In the genomic region with DNA sequence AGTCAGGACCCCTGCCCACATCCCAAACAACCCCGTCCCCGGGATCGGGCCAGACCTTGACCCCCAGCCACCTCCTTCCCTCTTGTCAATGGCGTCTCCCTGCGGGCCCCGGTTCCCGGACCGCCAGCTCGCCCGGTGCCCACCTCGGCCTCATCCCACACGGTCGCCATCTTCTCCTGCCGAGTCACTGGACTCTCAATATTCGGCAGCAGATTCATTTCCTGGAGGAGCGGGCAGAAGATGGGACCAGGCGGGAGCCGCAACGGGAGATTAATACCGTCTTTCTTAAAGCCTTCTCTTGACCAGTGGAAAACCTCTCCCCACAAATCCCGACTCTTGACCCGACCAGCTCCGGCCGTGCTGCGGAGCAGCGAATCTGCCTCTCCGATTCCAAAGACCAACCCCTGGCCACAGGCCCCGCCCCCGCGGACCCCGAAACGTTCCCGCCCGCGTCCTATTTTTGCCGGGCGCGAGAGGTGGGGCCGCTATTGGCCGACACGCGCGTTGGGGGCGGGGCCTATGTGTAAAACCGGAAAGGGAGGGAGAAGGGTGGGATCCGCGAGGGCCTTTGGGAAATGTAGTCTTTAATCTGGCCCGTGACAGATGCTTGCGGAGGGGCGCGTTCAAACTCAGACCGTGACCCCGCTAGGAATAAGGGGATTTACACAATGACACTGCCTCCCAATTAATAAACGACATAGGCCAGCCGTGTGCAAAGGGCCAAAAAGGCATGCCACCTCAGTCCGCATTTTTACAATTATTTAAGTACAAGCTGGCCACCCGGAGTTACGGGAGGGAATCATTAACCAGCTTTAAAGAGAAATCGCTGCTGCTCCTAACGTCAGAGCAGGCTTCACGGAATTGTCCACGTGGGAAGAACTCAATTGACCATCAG, we compare ENCODE assay signal across 1 cellular context.
TF ChIP-seq lines count a peak whose summit lies in the region.

A gene (minus strand): TSS at position 378 of the 895 bp plus-strand sequence. CDS start 160 bp downstream, at position 218.

TF ChIP-seq in K562, 482 proteins besides CTCF, POLR2A, EP300 and RAD21 (continued from another document and continues in another):
- TF ChIP-seq, protein P1, sequence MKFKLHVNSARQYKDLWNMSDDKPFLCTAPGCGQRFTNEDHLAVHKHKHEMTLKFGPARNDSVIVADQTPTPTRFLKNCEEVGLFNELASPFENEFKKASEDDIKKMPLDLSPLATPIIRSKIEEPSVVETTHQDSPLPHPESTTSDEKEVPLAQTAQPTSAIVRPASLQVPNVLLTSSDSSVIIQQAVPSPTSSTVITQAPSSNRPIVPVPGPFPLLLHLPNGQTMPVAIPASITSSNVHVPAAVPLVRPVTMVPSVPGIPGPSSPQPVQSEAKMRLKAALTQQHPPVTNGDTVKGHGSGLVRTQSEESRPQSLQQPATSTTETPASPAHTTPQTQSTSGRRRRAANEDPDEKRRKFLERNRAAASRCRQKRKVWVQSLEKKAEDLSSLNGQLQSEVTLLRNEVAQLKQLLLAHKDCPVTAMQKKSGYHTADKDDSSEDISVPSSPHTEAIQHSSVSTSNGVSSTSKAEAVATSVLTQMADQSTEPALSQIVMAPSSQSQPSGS (CRISPR knock-in tag; IDR thresholded peaks at IDR 0.05) = no peak
- TF ChIP-seq, protein P2, sequence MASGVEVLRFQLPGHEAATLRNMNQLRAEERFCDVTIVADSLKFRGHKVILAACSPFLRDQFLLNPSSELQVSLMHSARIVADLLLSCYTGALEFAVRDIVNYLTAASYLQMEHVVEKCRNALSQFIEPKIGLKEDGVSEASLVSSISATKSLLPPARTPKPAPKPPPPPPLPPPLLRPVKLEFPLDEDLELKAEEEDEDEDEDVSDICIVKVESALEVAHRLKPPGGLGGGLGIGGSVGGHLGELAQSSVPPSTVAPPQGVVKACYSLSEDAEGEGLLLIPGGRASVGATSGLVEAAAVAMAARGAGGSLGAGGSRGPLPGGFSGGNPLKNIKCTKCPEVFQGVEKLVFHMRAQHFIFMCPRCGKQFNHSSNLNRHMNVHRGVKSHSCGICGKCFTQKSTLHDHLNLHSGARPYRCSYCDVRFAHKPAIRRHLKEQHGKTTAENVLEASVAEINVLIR (CRISPR knock-in tag; IDR thresholded peaks at IDR 0.05) = 0 out of 2 replicates have a peak, but pooled peaks have one; percentile 13
- TF ChIP-seq NELFE (IDR thresholded peaks at IDR 0.05; ENCODE audit: insufficient read depth, insufficient read length) (no peak), HMG20B (CRISPR knock-in tag; IDR thresholded peaks at IDR 0.05) (no peak), DDX20 (tag; IDR thresholded peaks at IDR 0.05; ENCODE audit: low read depth) (no peak), RHOXF2B (CRISPR knock-in tag; conservative IDR thresholded peaks at IDR 0.05) (0 out of 2 replicates have a peak, but pooled peaks have one; percentile 27), MCM2 (IDR thresholded peaks at IDR 0.05; ENCODE audit: low read depth) (no peak), POLR3A (IDR thresholded peaks at IDR 0.05; ENCODE audit: borderline replicate concordance, extremely low read depth, insufficient read depth, insufficient read length) (no peak), SP1 (CRISPR knock-in tag; IDR thresholded peaks at IDR 0.05) (peak; percentile 98), NCOA1 (IDR thresholded peaks at IDR 0.05; ENCODE audit: low read depth) (no peak), BRCA1 (IDR thresholded peaks at IDR 0.05) (no peak), BRCA1 (CRISPR knock-in tag; IDR thresholded peaks at IDR 0.05) (no peak), SMAD3 (CRISPR knock-in tag; conservative IDR thresholded peaks at IDR 0.05) (no peak), NRF1 (conservative IDR thresholded peaks at IDR 0.05 in 1 of 2, IDR thresholded peaks at IDR 0.05 in 1 of 2) (peak; percentile 66 to 73), ETV6 (IDR thresholded peaks at IDR 0.05; ENCODE audit: borderline replicate concordance in 1 of 2, low read depth in 2 of 2, low read length in 1 of 2) (no peak), ETV6 (CRISPR knock-in tag; IDR thresholded peaks at IDR 0.05; ENCODE audit: borderline replicate concordance) (no peak), SMARCB1 (IDR thresholded peaks at IDR 0.05; ENCODE audit: insufficient read length, low read depth) (no peak), KLF10 (CRISPR knock-in tag; IDR thresholded peaks at IDR 0.05) (peak; percentile 63; the same call in 1 of the 2 replicates), KLF1 (tag; IDR thresholded peaks at IDR 0.05) (0 out of 2 replicates have a peak, but pooled peaks have one; percentile 13), ZNF133 (CRISPR knock-in tag; IDR thresholded peaks at IDR 0.05) (no peak), RFX7 (CRISPR knock-in tag; IDR thresholded peaks at IDR 0.05) (no peak), FOXK1 (CRISPR knock-in tag; IDR thresholded peaks at IDR 0.05; ENCODE audit: borderline replicate concordance) (no peak), CBFB (CRISPR knock-in tag; IDR thresholded peaks at IDR 0.05) (no peak), ZNF431 (CRISPR knock-in tag; IDR thresholded peaks at IDR 0.05) (no peak), PYGO2 (tag; IDR thresholded peaks at IDR 0.05) (no peak), MAFK (IDR thresholded peaks at IDR 0.05; ENCODE audit: low read length) (peak; percentile 59; the same call in 1 of the 2 replicates), LARP7 (IDR thresholded peaks at IDR 0.05) (peak; percentile 94), ZNF408 (CRISPR knock-in tag; IDR thresholded peaks at IDR 0.05; ENCODE audit: low read depth) (no peak), MAFF (IDR thresholded peaks at IDR 0.05; ENCODE audit: low read length) (peak; percentile 64), ILF3 (IDR thresholded peaks at IDR 0.05; ENCODE audit: borderline replicate concordance) (no peak), CBX1 (IDR thresholded peaks at IDR 0.05; ENCODE audit: low read depth) (no peak; the same call in 1 of the 2 replicates), PHF21A (IDR thresholded peaks at IDR 0.05; ENCODE audit: borderline replicate concordance, low read depth) (peak; percentile 57; the same call in 1 of the 2 replicates), ZSCAN32 (CRISPR knock-in tag; IDR thresholded peaks at IDR 0.05) (no peak), SMAD2 (IDR thresholded peaks at IDR 0.05; ENCODE audit: low read depth, low read length) (no peak), HDAC2 (IDR thresholded peaks at IDR 0.05) (peak; percentile 63; the same call in 1 of the 2 replicates), ZNF12 (CRISPR knock-in tag; IDR thresholded peaks at IDR 0.05) (no peak; the same call in none of the 2 replicates), ELF1 (tag; IDR thresholded peaks at IDR 0.05) (peak; percentile 82), NCOA4 (IDR thresholded peaks at IDR 0.05; ENCODE audit: partially characterized antibody) (no peak), ZNF76 (CRISPR knock-in tag; IDR thresholded peaks at IDR 0.05; ENCODE audit: borderline replicate concordance) (no peak), NUFIP1 (IDR thresholded peaks at IDR 0.05; ENCODE audit: partially characterized antibody) (no peak)
- TF ChIP-seq, protein P3, sequence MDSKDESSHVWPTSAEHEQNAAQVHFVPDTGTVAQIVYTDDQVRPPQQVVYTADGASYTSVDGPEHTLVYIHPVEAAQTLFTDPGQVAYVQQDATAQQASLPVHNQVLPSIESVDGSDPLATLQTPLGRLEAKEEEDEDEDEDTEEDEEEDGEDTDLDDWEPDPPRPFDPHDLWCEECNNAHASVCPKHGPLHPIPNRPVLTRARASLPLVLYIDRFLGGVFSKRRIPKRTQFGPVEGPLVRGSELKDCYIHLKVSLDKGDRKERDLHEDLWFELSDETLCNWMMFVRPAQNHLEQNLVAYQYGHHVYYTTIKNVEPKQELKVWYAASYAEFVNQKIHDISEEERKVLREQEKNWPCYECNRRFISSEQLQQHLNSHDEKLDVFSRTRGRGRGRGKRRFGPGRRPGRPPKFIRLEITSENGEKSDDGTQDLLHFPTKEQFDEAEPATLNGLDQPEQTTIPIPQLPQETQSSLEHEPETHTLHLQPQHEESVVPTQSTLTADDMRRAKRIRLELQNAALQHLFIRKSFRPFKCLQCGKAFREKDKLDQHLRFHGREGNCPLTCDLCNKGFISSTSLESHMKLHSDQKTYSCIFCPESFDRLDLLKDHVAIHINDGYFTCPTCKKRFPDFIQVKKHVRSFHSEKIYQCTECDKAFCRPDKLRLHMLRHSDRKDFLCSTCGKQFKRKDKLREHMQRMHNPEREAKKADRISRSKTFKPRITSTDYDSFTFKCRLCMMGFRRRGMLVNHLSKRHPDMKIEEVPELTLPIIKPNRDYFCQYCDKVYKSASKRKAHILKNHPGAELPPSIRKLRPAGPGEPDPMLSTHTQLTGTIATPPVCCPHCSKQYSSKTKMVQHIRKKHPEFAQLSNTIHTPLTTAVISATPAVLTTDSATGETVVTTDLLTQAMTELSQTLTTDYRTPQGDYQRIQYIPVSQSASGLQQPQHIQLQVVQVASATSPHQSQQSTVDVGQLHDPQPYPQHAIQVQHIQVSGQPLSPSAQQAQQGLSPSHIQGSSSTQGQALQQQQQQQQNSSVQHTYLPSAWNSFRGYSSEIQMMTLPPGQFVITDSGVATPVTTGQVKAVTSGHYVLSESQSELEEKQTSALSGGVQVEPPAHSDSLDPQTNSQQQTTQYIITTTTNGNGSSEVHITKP (IDR thresholded peaks at IDR 0.05; ENCODE audit: partially characterized antibody) = peak; percentile 56
- TF ChIP-seq, protein P4, sequence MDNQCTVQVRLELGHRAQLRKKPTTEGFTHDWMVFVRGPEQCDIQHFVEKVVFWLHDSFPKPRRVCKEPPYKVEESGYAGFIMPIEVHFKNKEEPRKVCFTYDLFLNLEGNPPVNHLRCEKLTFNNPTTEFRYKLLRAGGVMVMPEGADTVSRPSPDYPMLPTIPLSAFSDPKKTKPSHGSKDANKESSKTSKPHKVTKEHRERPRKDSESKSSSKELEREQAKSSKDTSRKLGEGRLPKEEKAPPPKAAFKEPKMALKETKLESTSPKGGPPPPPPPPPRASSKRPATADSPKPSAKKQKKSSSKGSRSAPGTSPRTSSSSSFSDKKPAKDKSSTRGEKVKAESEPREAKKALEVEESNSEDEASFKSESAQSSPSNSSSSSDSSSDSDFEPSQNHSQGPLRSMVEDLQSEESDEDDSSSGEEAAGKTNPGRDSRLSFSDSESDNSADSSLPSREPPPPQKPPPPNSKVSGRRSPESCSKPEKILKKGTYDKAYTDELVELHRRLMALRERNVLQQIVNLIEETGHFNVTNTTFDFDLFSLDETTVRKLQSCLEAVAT (IDR thresholded peaks at IDR 0.05) = 0 out of 4 replicates have a peak, but pooled peaks of 1 of the 2 experiments have one; percentile 47
- TF ChIP-seq, protein P5, sequence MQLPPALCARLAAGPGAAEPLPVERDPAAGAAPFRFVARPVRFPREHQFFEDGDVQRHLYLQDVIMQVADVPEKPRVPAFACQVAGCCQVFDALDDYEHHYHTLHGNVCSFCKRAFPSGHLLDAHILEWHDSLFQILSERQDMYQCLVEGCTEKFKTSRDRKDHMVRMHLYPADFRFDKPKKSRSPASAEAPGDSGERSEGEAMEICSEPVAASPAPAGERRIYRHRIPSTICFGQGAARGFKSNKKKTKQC (CRISPR knock-in tag; IDR thresholded peaks at IDR 0.05) = peak; percentile 57; the same call in 1 of the 2 replicates
- TF ChIP-seq, protein P6, sequence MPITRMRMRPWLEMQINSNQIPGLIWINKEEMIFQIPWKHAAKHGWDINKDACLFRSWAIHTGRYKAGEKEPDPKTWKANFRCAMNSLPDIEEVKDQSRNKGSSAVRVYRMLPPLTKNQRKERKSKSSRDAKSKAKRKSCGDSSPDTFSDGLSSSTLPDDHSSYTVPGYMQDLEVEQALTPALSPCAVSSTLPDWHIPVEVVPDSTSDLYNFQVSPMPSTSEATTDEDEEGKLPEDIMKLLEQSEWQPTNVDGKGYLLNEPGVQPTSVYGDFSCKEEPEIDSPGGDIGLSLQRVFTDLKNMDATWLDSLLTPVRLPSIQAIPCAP (CRISPR knock-in tag; IDR thresholded peaks at IDR 0.05; ENCODE audit: borderline replicate concordance) = no peak
- TF ChIP-seq, protein P7, sequence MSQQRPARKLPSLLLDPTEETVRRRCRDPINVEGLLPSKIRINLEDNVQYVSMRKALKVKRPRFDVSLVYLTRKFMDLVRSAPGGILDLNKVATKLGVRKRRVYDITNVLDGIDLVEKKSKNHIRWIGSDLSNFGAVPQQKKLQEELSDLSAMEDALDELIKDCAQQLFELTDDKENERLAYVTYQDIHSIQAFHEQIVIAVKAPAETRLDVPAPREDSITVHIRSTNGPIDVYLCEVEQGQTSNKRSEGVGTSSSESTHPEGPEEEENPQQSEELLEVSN (IDR thresholded peaks at IDR 0.05; ENCODE audit: borderline replicate concordance in 1 of 2, extremely low read depth in 1 of 2, insufficient read depth in 1 of 2, insufficient read length in 1 of 2, low read depth in 1 of 2, low read length in 1 of 2, poor library complexity in 1 of 2, severe bottlenecking in 1 of 2) = peak in 1 of 2 experiments; percentile 85
- TF ChIP-seq, protein P8, sequence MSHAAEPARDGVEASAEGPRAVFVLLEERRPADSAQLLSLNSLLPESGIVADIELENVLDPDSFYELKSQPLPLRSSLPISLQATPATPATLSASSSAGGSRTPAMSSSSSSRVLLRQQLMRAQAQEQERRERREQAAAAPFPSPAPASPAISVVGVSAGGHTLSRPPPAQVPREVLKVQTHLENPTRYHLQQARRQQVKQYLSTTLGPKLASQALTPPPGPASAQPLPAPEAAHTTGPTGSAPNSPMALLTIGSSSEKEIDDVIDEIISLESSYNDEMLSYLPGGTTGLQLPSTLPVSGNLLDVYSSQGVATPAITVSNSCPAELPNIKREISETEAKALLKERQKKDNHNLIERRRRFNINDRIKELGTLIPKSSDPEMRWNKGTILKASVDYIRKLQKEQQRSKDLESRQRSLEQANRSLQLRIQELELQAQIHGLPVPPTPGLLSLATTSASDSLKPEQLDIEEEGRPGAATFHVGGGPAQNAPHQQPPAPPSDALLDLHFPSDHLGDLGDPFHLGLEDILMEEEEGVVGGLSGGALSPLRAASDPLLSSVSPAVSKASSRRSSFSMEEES (CRISPR knock-in tag; IDR thresholded peaks at IDR 0.05) = no peak
- TF ChIP-seq, protein P9, sequence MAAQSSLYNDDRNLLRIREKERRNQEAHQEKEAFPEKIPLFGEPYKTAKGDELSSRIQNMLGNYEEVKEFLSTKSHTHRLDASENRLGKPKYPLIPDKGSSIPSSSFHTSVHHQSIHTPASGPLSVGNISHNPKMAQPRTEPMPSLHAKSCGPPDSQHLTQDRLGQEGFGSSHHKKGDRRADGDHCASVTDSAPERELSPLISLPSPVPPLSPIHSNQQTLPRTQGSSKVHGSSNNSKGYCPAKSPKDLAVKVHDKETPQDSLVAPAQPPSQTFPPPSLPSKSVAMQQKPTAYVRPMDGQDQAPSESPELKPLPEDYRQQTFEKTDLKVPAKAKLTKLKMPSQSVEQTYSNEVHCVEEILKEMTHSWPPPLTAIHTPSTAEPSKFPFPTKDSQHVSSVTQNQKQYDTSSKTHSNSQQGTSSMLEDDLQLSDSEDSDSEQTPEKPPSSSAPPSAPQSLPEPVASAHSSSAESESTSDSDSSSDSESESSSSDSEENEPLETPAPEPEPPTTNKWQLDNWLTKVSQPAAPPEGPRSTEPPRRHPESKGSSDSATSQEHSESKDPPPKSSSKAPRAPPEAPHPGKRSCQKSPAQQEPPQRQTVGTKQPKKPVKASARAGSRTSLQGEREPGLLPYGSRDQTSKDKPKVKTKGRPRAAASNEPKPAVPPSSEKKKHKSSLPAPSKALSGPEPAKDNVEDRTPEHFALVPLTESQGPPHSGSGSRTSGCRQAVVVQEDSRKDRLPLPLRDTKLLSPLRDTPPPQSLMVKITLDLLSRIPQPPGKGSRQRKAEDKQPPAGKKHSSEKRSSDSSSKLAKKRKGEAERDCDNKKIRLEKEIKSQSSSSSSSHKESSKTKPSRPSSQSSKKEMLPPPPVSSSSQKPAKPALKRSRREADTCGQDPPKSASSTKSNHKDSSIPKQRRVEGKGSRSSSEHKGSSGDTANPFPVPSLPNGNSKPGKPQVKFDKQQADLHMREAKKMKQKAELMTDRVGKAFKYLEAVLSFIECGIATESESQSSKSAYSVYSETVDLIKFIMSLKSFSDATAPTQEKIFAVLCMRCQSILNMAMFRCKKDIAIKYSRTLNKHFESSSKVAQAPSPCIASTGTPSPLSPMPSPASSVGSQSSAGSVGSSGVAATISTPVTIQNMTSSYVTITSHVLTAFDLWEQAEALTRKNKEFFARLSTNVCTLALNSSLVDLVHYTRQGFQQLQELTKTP (IDR thresholded peaks at IDR 0.05; ENCODE audit: low read depth in 1 of 2, partially characterized antibody in 2 of 2) = peak; percentile 75 to 88
